Comparison of ENCODE assay signal across 19 cellular contexts in genomic region chr6:56255370-56255769, GRCh38. TPM values are rescaled to one million over a fixed set of nuclear protein-coding genes. Genes with fewer than 3 reads are reported as not detected.
"Had no signal": no experiment of that assay in that cellular context is flagged by ENCODE, and none has a peak within 500 bp of the region (broad histone marks: within the 10 kb centered on the region; RNA-seq: fewer than 3 reads in every experiment).

No MANE protein-coding gene starts in this region.

- ATAC-seq: activated CD4-positive, alpha-beta T cell treated with anti-CD3 and anti-CD28 coated beads for 36 hours; activated T-cell treated with anti-CD3 and anti-CD28 coated beads, Interleukin-2, amount 50 U/mL, for 72 hours; foreskin keratinocyte; left lobe of liver; natural killer cell treated with Interleukin-12 subunit alpha and Interleukin-12 subunit beta and Interleukin-15 and Interleukin-18, amount 100 ng/mL, for 72 hours; psoas muscle; stimulated activated naive CD8-positive, alpha-beta T cell treated with anti-CD3 and anti-CD28 coated beads, Interleukin-15, Interleukin-2, amounts not matched to agents 100 U/mL and 50 U/mL, for 24 hours had no signal

- H3K27ac Mint-ChIP-seq: activated CD4-positive, alpha-beta memory T cell treated with anti-CD3 and anti-CD28 coated beads, Interleukin-2, amount 10 ng/mL, durations not matched to agents 7 days and 5 days; activated CD4-positive, alpha-beta T cell treated with anti-CD3 and anti-CD28 coated beads for 36 hours; activated naive CD8-positive, alpha-beta T cell treated with anti-CD3 and anti-CD28 coated beads, Interleukin-2, amount 10 ng/mL, durations not matched to agents 7 days and 5 days; activated T-cell treated with anti-CD3 and anti-CD28 coated beads, Interleukin-2, amount 50 U/mL, for 72 hours; endodermal cell; natural killer cell treated with Interleukin-12 subunit alpha and Interleukin-12 subunit beta and Interleukin-15 and Interleukin-18, amount 100 ng/mL, for 72 hours had no signal

- H3K27me3 ChIP-seq: foreskin keratinocyte, suprapubic skin, upper lobe of left lung had no signal

- H3K9me3 Mint-ChIP-seq: activated CD4-positive, alpha-beta memory T cell treated with anti-CD3 and anti-CD28 coated beads, Interleukin-2, amount 10 ng/mL, durations not matched to agents 7 days and 5 days; activated naive CD8-positive, alpha-beta T cell treated with anti-CD3 and anti-CD28 coated beads, Interleukin-2, amount 10 ng/mL, durations not matched to agents 7 days and 5 days; activated T-cell treated with anti-CD3 and anti-CD28 coated beads, Interleukin-2, amount 50 U/mL, for 72 hours; central memory CD8-positive, alpha-beta T cell; endodermal cell had no signal

- H3K36me3 Mint-ChIP-seq: activated naive CD8-positive, alpha-beta T cell treated with anti-CD3 and anti-CD28 coated beads, Interleukin-2, amount 10 ng/mL, durations not matched to agents 7 days and 5 days; natural killer cell treated with Interleukin-12 subunit alpha and Interleukin-12 subunit beta and Interleukin-15 and Interleukin-18, amount 100 ng/mL, for 72 hours had no signal

- H3K27me3 Mint-ChIP-seq: activated CD4-positive, alpha-beta memory T cell treated with anti-CD3 and anti-CD28 coated beads, Interleukin-2, amount 10 ng/mL, durations not matched to agents 7 days and 5 days; activated CD4-positive, alpha-beta T cell treated with anti-CD3 and anti-CD28 coated beads for 36 hours; activated naive CD8-positive, alpha-beta T cell treated with anti-CD3 and anti-CD28 coated beads, Interleukin-2, amount 10 ng/mL, durations not matched to agents 7 days and 5 days; central memory CD8-positive, alpha-beta T cell; natural killer cell treated with Interleukin-12 subunit alpha and Interleukin-12 subunit beta and Interleukin-15 and Interleukin-18, amount 100 ng/mL, for 72 hours had no signal

- H3K36me3 ChIP-seq: suprapubic skin, upper lobe of left lung, WERI-Rb-1 had no signal

- DNase-seq: activated CD4-positive, alpha-beta memory T cell treated with anti-CD3 and anti-CD28 coated beads, Interleukin-2, amount 10 ng/mL, durations not matched to agents 7 days and 5 days; activated CD4-positive, alpha-beta T cell treated with anti-CD3 and anti-CD28 coated beads for 36 hours; activated naive CD8-positive, alpha-beta T cell treated with anti-CD3 and anti-CD28 coated beads, Interleukin-2, amount 10 ng/mL, durations not matched to agents 7 days and 5 days; activated T-cell treated with anti-CD3 and anti-CD28 coated beads, Interleukin-2, amount 50 U/mL, for 72 hours; endodermal cell; erythroblast; foreskin keratinocyte; mammary epithelial cell; psoas muscle; stimulated activated CD4-positive, alpha-beta T cell treated with anti-CD3 and anti-CD28 coated beads, Interleukin-4, amount 100 ng/mL, for 1 hour; stimulated activated CD8-positive, alpha-beta memory T cell treated with anti-CD3 and anti-CD28 coated beads, Interleukin-4, amount 100 ng/mL, for 48 hours; stimulated activated naive CD8-positive, alpha-beta T cell treated with anti-CD3 and anti-CD28 coated beads, Interleukin-15, Interleukin-2, amounts not matched to agents 100 U/mL and 50 U/mL, for 24 hours; T1000; upper lobe of left lung; WERI-Rb-1 had no signal

- H3K4me3 ChIP-seq: psoas muscle, suprapubic skin, upper lobe of left lung had no signal

- H3K4me3 Mint-ChIP-seq: activated CD4-positive, alpha-beta memory T cell treated with anti-CD3 and anti-CD28 coated beads, Interleukin-2, amount 10 ng/mL, durations not matched to agents 7 days and 5 days; activated CD4-positive, alpha-beta T cell treated with anti-CD3 and anti-CD28 coated beads for 36 hours; activated naive CD8-positive, alpha-beta T cell treated with anti-CD3 and anti-CD28 coated beads, Interleukin-2, amount 10 ng/mL, durations not matched to agents 7 days and 5 days; activated T-cell treated with anti-CD3 and anti-CD28 coated beads, Interleukin-2, amount 50 U/mL, for 72 hours; central memory CD8-positive, alpha-beta T cell; endodermal cell; natural killer cell treated with Interleukin-12 subunit alpha and Interleukin-12 subunit beta and Interleukin-15 and Interleukin-18, amount 100 ng/mL, for 72 hours had no signal

- H3K9me3 ChIP-seq: psoas muscle, suprapubic skin, upper lobe of left lung had no signal

- H3K4me1 ChIP-seq: psoas muscle, suprapubic skin, upper lobe of left lung had no signal

- H3K4me1 Mint-ChIP-seq: activated CD4-positive, alpha-beta memory T cell treated with anti-CD3 and anti-CD28 coated beads, Interleukin-2, amount 10 ng/mL, durations not matched to agents 7 days and 5 days; activated CD4-positive, alpha-beta T cell treated with anti-CD3 and anti-CD28 coated beads for 36 hours; activated naive CD8-positive, alpha-beta T cell treated with anti-CD3 and anti-CD28 coated beads, Interleukin-2, amount 10 ng/mL, durations not matched to agents 7 days and 5 days; central memory CD8-positive, alpha-beta T cell; endodermal cell had no signal

- H3K27ac ChIP-seq: foreskin keratinocyte, psoas muscle, suprapubic skin, upper lobe of left lung, WERI-Rb-1 had no signal

RNA-seq across cellular contexts. Expression of gene COL21A1, which starts 8.0 kb away (rescaled TPM):
- total RNA-seq: activated CD4-positive, alpha-beta memory T cell treated with anti-CD3 and anti-CD28 coated beads, Interleukin-2, amount 10 ng/mL, durations not matched to agents 7 days and 5 days; activated CD4-positive, alpha-beta T cell treated with anti-CD3 and anti-CD28 coated beads for 36 hours; activated naive CD8-positive, alpha-beta T cell treated with anti-CD3 and anti-CD28 coated beads, Interleukin-2, amount 10 ng/mL, durations not matched to agents 7 days and 5 days; activated T-cell treated with anti-CD3 and anti-CD28 coated beads, Interleukin-2, amount 50 U/mL, for 72 hours; natural killer cell treated with Interleukin-12 subunit alpha and Interleukin-12 subunit beta and Interleukin-15 and Interleukin-18, amount 100 ng/mL, for 72 hours had no signal
